19 cellular contexts compared by ENCODE assay signal in the genomic region with DNA sequence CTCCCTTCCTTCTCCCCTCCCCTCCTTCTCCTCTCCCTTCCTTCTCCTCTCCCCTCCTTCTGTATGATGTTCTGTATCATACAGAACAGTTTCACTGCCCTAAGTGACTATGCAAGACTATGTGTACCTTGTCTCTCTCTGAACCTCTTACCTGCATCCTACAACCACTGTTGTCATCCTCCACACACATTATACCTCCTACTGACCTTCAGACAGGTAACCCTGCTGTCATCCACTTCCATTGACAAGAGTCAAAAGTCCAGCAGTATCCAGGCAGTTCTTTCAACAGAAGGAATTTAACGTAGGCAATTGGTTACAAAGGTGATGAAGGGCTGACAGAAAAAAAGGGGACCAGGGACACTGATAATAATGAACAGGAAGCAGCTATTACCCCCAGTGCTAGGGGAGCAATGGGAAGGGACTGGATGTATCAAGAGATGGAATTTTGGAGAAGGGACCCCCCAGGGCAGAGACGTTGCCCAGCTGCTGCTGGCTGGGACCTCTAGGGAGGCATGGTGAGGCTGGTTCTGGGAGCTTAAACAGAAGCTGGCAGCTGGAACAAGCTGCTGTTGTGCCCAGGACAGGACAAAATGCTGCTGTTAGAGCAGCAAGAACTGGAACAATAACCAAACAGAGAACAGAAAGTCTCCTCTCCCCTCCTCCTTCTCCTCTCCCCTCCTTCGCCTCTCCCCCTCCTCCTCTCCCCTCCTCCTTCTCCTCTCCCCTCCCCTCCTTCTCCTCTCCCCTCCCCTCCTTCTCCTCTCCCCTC.
"Had no signal": no experiment of that assay in that cellular context is flagged by ENCODE, and none has a peak within 500 bp of the region (broad histone marks: within the 10 kb centered on the region; RNA-seq: fewer than 3 reads in every experiment).

No MANE protein-coding gene starts in this region.

- DNase-seq: activated CD8-positive, alpha-beta memory T cell treated with anti-CD3 and anti-CD28 coated beads, Interleukin-2, amount 10 ng/mL, durations not matched to agents 7 days and 5 days; activated effector memory CD4-positive, alpha-beta T cell treated with Interleukin-2 at 50 U/mL for 16 hours; activated T-cell treated with anti-CD3 and anti-CD28 coated beads, Interleukin-2, amount 50 U/mL, for 24 hours; body of pancreas; central memory CD4-positive, alpha-beta T cell; effector CD8-positive, alpha-beta T cell; left colon; naive thymus-derived CD4-positive, alpha-beta T cell; psoas muscle; stimulated activated CD4-positive, alpha-beta T cell treated with anti-CD3 and anti-CD28 coated beads, Interleukin-2, amount 100 ng/mL, for 48 hours; stimulated activated naive CD4-positive, alpha-beta T cell treated with Interleukin-2 at 50 U/mL for 16 hours; T-cell had no signal

- H3K4me3 ChIP-seq: body of pancreas, coronary artery, lung, psoas muscle, thoracic aorta had no signal

- H3K36me3 ChIP-seq: neutrophil, thoracic aorta had no signal

- H3K4me1 Mint-ChIP-seq: activated CD8-positive, alpha-beta memory T cell treated with anti-CD3 and anti-CD28 coated beads, Interleukin-2, amount 10 ng/mL, durations not matched to agents 7 days and 5 days; activated naive CD4-positive, alpha-beta T cell treated with anti-CD3 and anti-CD28 coated beads, Interleukin-2, amount 50 U/mL, for 24 hours; T-cell had no signal

- H3K27ac ChIP-seq: body of pancreas, coronary artery, epithelial cell of prostate, neutrophil, psoas muscle, thoracic aorta had no signal

- H3K36me3 Mint-ChIP-seq: activated CD8-positive, alpha-beta memory T cell treated with anti-CD3 and anti-CD28 coated beads, Interleukin-2, amount 10 ng/mL, durations not matched to agents 7 days and 5 days; activated naive CD4-positive, alpha-beta T cell treated with anti-CD3 and anti-CD28 coated beads, Interleukin-2, amount 50 U/mL, for 24 hours; T-cell had no signal

- H3K9me3 Mint-ChIP-seq: activated naive CD4-positive, alpha-beta T cell treated with anti-CD3 and anti-CD28 coated beads, Interleukin-2, amount 50 U/mL, for 24 hours; activated T-cell treated with anti-CD3 and anti-CD28 coated beads, Interleukin-2, amount 50 U/mL, for 24 hours; T-cell had no signal

- H3K4me3 Mint-ChIP-seq: activated CD8-positive, alpha-beta memory T cell treated with anti-CD3 and anti-CD28 coated beads, Interleukin-2, amount 10 ng/mL, durations not matched to agents 7 days and 5 days; activated naive CD4-positive, alpha-beta T cell treated with anti-CD3 and anti-CD28 coated beads, Interleukin-2, amount 50 U/mL, for 24 hours; activated T-cell treated with anti-CD3 and anti-CD28 coated beads, Interleukin-2, amount 50 U/mL, for 24 hours; naive thymus-derived CD4-positive, alpha-beta T cell; T-cell had no signal

- ATAC-seq: activated CD8-positive, alpha-beta memory T cell treated with anti-CD3 and anti-CD28 coated beads, Interleukin-2, amount 10 ng/mL, durations not matched to agents 7 days and 5 days; body of pancreas; left colon; naive thymus-derived CD4-positive, alpha-beta T cell; psoas muscle; T-cell had no signal

- FAIRE-seq: TTC549 had no signal

- H3K27me3 ChIP-seq: body of pancreas had no signal

- H3K4me1 ChIP-seq: body of pancreas, psoas muscle had no signal

- H3K27ac Mint-ChIP-seq: activated CD8-positive, alpha-beta memory T cell treated with anti-CD3 and anti-CD28 coated beads, Interleukin-2, amount 10 ng/mL, durations not matched to agents 7 days and 5 days; activated naive CD4-positive, alpha-beta T cell treated with anti-CD3 and anti-CD28 coated beads, Interleukin-2, amount 50 U/mL, for 24 hours; activated T-cell treated with anti-CD3 and anti-CD28 coated beads, Interleukin-2, amount 50 U/mL, for 24 hours; T-cell had no signal

- H3K9me3 ChIP-seq: neutrophil, psoas muscle, thoracic aorta had no signal
